35 cellular contexts compared by ENCODE assay signal in the genomic region with DNA sequence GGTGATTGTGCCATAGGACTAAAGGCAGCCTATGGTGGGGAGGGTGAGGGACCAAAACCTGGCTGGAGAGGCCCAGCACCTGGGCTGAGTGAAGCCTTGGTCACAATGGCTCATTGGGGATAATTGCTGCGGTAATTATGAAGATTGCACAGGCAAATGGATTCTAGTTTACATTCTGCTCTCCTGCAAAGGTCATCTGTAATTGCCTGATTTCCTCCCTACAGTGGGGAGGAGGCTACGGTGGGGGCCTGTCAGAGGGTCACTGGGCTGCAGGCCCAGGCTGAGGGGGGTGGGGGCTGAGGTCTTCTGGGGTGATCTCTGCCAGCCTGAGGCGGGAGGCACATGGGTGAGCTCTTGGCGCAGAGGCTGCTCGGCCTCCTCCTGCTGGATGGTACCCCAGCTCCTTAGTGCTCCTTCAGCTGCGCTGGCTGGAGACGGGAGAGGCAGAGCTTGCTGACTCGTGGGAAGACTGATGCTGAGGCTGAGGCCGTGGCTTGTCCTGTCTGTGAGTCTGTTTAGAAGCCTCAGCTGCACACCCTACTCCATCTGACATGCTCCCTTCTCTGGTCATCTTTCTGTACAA. TPM values are rescaled to one million over a fixed set of nuclear protein-coding genes. Genes with fewer than 3 reads are reported as not detected.
DNase-seq lines count a peak whose midpoint lies in the region; ATAC-seq, FAIRE-seq and TF ChIP-seq lines count a peak whose summit lies in the region.
"Had no signal": no experiment of that assay in that cellular context is flagged by ENCODE, and none has a peak within 500 bp of the region (broad histone marks: within the 10 kb centered on the region; RNA-seq: fewer than 3 reads in every experiment).

No MANE protein-coding gene starts in this region.

- H3K36me3 ChIP-seq in GM12878 (ENCODE audit: control insufficient read depth in 2 of 2, insufficient read depth in 2 of 2, low read length in 1 of 2): no peaks in the 10 kb centered on the region
- H3K36me3 ChIP-seq: cardiac muscle cell, left lung, suprapubic skin, WERI-Rb-1 had no signal

- no peak for TF ChIP-seq RAD21 in GM12878 (IDR thresholded peaks at IDR 0.05; ENCODE audit: insufficient read depth, low read depth, low read length)

- TF ChIP-seq EP300 in GM12878 (IDR thresholded peaks at IDR 0.05; ENCODE audit: borderline replicate concordance in 1 of 2, control insufficient read depth in 1 of 2, low read depth in 2 of 2, low read length in 2 of 2): no peak

- H3K4me3 Mint-ChIP-seq in activated naive CD8-positive, alpha-beta T cell treated with anti-CD3 and anti-CD28 coated beads, Interleukin-2, amount 10 ng/mL, durations not matched to agents 7 days and 5 days: no peak overlapping the region
- H3K4me3 Mint-ChIP-seq in activated naive CD8-positive, alpha-beta T cell treated with anti-CD3 and anti-CD28 coated beads for 36 hours: no peak overlapping the region
- H3K4me3 Mint-ChIP-seq: CD4-positive, alpha-beta T cell; HFFc6 had no signal

- TF ChIP-seq POLR2A in GM12878 (IDR thresholded peaks at IDR 0.05; ENCODE audit: low read depth, low read length): no peak
- TF ChIP-seq POLR2A in H54 (IDR thresholded peaks at IDR 0.05; ENCODE audit: low read depth, low read length): no peak

- no peak overlapping the region for H3K4me2 ChIP-seq in GM12878 (ENCODE audit: control insufficient read depth, insufficient read depth)
- H3K4me2 ChIP-seq: A549, smooth muscle cell had no signal

- H3K79me2 ChIP-seq in GM12878 (ENCODE audit: control insufficient read depth, insufficient read depth, low read length): no peaks in the 10 kb centered on the region

- H3K27ac Mint-ChIP-seq in activated naive CD8-positive, alpha-beta T cell treated with anti-CD3 and anti-CD28 coated beads, Interleukin-2, amount 10 ng/mL, durations not matched to agents 7 days and 5 days: no peak overlapping the region
- H3K27ac Mint-ChIP-seq in activated naive CD8-positive, alpha-beta T cell treated with anti-CD3 and anti-CD28 coated beads for 36 hours: no peak overlapping the region
- H3K27ac Mint-ChIP-seq: CD4-positive, alpha-beta T cell; HFFc6 had no signal

- WGBS in GM12878 (ENCODE audit: insufficient coverage, insufficient replicate concordance, low lambda C conversion rate, missing lambda C conversion rate): 45% methylated on average over 9 of the region's 9 CpGs

- intact Hi-C loops in GM12878 (cut with micrococcal nuclease; ENCODE audit: unreplicated experiment): no loop called here
- intact Hi-C loops in left colon (cut with DNase I, micrococcal nuclease): no loop called here

- no peaks in the 10 kb centered on the region for H4K20me1 ChIP-seq in GM12878 (ENCODE audit: control insufficient read depth, insufficient read depth)

- SMC1A ChIA-PET in GM12878 (lab: Charles Lee; ENCODE audit: uncharacterized antibody, unreplicated experiment): no interaction called here

- H3K27me3 ChIP-seq in GM12878 (replicated peaks in 1 of 2; ENCODE audit: control insufficient read depth in 2 of 2, insufficient read depth in 2 of 2, low read length in 1 of 2): no peaks in the 10 kb centered on the region
- H3K27me3 ChIP-seq: cardiac muscle cell, left lung, suprapubic skin had no signal

- no peak for TF ChIP-seq CTCF in GM12878 (IDR thresholded peaks at IDR 0.05 in 2 of 3, conservative IDR thresholded peaks at IDR 0.05 in 1 of 3; ENCODE audit: control insufficient read depth in 2 of 3, extremely low read depth in 1 of 3, insufficient read depth in 1 of 3, low read depth in 3 of 3, low read length in 3 of 3)

- no peak overlapping the region for H3K27ac ChIP-seq in GM12878 (ENCODE audit: control insufficient read depth, insufficient read depth)
- H3K27ac ChIP-seq: A549, cardiac muscle cell, left lung, suprapubic skin, WERI-Rb-1 had no signal

- peaks cover 2% of the 10 kb centered on the region for H3K4me1 Mint-ChIP-seq in activated naive CD8-positive, alpha-beta T cell treated with anti-CD3 and anti-CD28 coated beads, Interleukin-2, amount 10 ng/mL, durations not matched to agents 7 days and 5 days
- H3K4me1 Mint-ChIP-seq in activated naive CD8-positive, alpha-beta T cell treated with anti-CD3 and anti-CD28 coated beads for 36 hours: peaks cover under 1% of the 10 kb centered on the region

- POLR2A ChIA-PET in activated naive CD8-positive, alpha-beta T cell treated with anti-CD3 and anti-CD28 coated beads, Interleukin-2, amount 10 ng/mL, durations not matched to agents 7 days and 5 days (lab: Charles Lee): interaction anchor here (0.7 kb wide), 1 partner anchor 81 kb away, joined by 4 read pairs; no protein-coding TSS in a partner anchor
- POLR2A ChIA-PET in GM12878 (lab: Charles Lee): interaction anchor here (0.7 kb wide), 1 partner anchor 264 kb away, joined by 5 read pairs; no protein-coding TSS in a partner anchor

- RAD21 ChIA-PET in GM12878 (lab: Charles Lee; ENCODE audit: unreplicated experiment): interaction anchor here (0.6 kb wide), 2 partner anchors 247 to 491 kb away, joined by 3 to 4 read pairs; no protein-coding TSS in a partner anchor

- CTCF ChIA-PET in GM12878 (lab: Yijun Ruan, JAX): interaction anchor here (0.8 kb wide), 1 partner anchor 36 kb away, joined by 3 read pairs; no protein-coding TSS in a partner anchor

- peaks cover 2% of the 10 kb centered on the region; the same call in 2 of the 3 replicates for H3K9me3 ChIP-seq in GM12878 (replicated peaks; ENCODE audit: control insufficient read depth, insufficient read depth, low read length)

- no peaks in the 10 kb centered on the region for H3K4me1 ChIP-seq in GM12878 (ENCODE audit: control insufficient read depth, insufficient read depth, low read length)
- H3K4me1 ChIP-seq: A549, left lung, suprapubic skin had no signal

- no peak overlapping the region for H3K4me3 ChIP-seq in GM12878
- H3K4me3 ChIP-seq: A549, cardiac muscle cell, K562, left lung, smooth muscle cell, suprapubic skin had no signal

- peak; percentile 10 for DNase-seq in activated naive CD8-positive, alpha-beta T cell treated with anti-CD3 and anti-CD28 coated beads, Interleukin-2, amount 10 ng/mL, durations not matched to agents 7 days and 5 days
- DNase-seq in activated naive CD8-positive, alpha-beta T cell treated with anti-CD3 and anti-CD28 coated beads for 36 hours: no peak
- DNase-seq in NCI-H2081 (lab: John Stamatoyannopoulos, UW): peak; percentile 75 to 95
- DNase-seq in GM12878 (ENCODE audit: low read depth, low spot score): no peak
- DNase-seq in H54 (ENCODE audit: insufficient read length, low spot score): no peak
- no peak for DNase-seq in NCI-H526 treated with DMSO at 0.1 percent for 48 hours (lab: John Stamatoyannopoulos, UW)
- no peak for DNase-seq in left colon
- no peak for DNase-seq in SIG-M5 treated with dmso at 0.1 percent for 504 hours (lab: John Stamatoyannopoulos, UW; ENCODE audit: unreplicated experiment)
- DNase-seq: activated CD4-positive, alpha-beta T cell treated with anti-CD3 and anti-CD28 coated beads for 48 hours; activated gamma-delta T cell; activated T-cell treated with anti-CD3 and anti-CD28 coated beads, Interleukin-2, amount 50 U/mL, for 1 hour; AML-193; CD4-positive, alpha-beta T cell; cortex of kidney; effector memory CD4-positive, alpha-beta T cell; HFFc6; left lung; NCI-H2171 treated with DMSO at 0.1 percent for 48 hours; NCI-H524; right cardiac atrium; SHP77 treated with DMSO at 0.1 percent for 48 hours; stimulated activated CD4-positive, alpha-beta T cell treated with anti-CD3 and anti-CD28 coated beads, Interleukin-1b, Interleukin-23, amount 100 ng/mL, for 48 hours; stimulated activated naive CD4-positive, alpha-beta T cell treated with Interleukin-2 at 50 U/mL for 16 hours; T1000; WERI-Rb-1 had no signal

- no peak overlapping the region for H3K9ac ChIP-seq in GM12878 (ENCODE audit: control insufficient read depth, insufficient read depth, low read length)

- in situ Hi-C loops in GM12878 (cut with MboI): no loop called here

- H3K27me3 Mint-ChIP-seq in activated naive CD8-positive, alpha-beta T cell treated with anti-CD3 and anti-CD28 coated beads, Interleukin-2, amount 10 ng/mL, durations not matched to agents 7 days and 5 days: peaks cover 9% of the 10 kb centered on the region
- no peaks in the 10 kb centered on the region for H3K27me3 Mint-ChIP-seq in activated naive CD8-positive, alpha-beta T cell treated with anti-CD3 and anti-CD28 coated beads for 36 hours
- H3K27me3 Mint-ChIP-seq: CD4-positive, alpha-beta T cell had no signal

- FAIRE-seq in GM12878 (lab: Jason Lieb, UNC) (no peak), H54 (lab: Jason Lieb, UNC) (no peak)
- FAIRE-seq: A549, astrocyte, HTR-8/SVneo, K562 had no signal

- no TSS peak for BruUV-seq in GM12878 (replicated peaks; lab: Mats Ljungman, UMichigan)

- no peak for ATAC-seq in activated naive CD8-positive, alpha-beta T cell treated with anti-CD3 and anti-CD28 coated beads, Interleukin-2, amount 10 ng/mL, durations not matched to agents 7 days and 5 days (ENCODE audit: low read depth)
- ATAC-seq in GM12878: no peak
- no peak for ATAC-seq in left colon
- ATAC-seq: A549, K562, left lung, Panc1, right cardiac atrium had no signal

- H2AFZ ChIP-seq in GM12878 (ENCODE audit: control insufficient read depth, low read depth, low read length): no peak overlapping the region

- no peaks in the 10 kb centered on the region for H3K9me3 Mint-ChIP-seq in activated naive CD8-positive, alpha-beta T cell treated with anti-CD3 and anti-CD28 coated beads, Interleukin-2, amount 10 ng/mL, durations not matched to agents 7 days and 5 days
- H3K9me3 Mint-ChIP-seq in activated naive CD8-positive, alpha-beta T cell treated with anti-CD3 and anti-CD28 coated beads for 36 hours: no peaks in the 10 kb centered on the region

- H3K36me3 Mint-ChIP-seq in activated naive CD8-positive, alpha-beta T cell treated with anti-CD3 and anti-CD28 coated beads, Interleukin-2, amount 10 ng/mL, durations not matched to agents 7 days and 5 days: no peaks in the 10 kb centered on the region
- H3K36me3 Mint-ChIP-seq in activated naive CD8-positive, alpha-beta T cell treated with anti-CD3 and anti-CD28 coated beads for 36 hours: no peaks in the 10 kb centered on the region

RNA-seq across cellular contexts. Expression of a gene that starts 30.3 kb away (rescaled TPM):
- 1 to 10 TPM; 3.1 to 4.5 TPM for total RNA-seq in activated naive CD8-positive, alpha-beta T cell treated with anti-CD3 and anti-CD28 coated beads, Interleukin-2, amount 10 ng/mL, durations not matched to agents 7 days and 5 days
- total RNA-seq in activated naive CD8-positive, alpha-beta T cell treated with anti-CD3 and anti-CD28 coated beads for 36 hours: under 1 TPM; 0.19 to 0.28 TPM
- 2.1 and 3.9 TPM in 2 replicates for total RNA-seq in GM12878 (2013; cell fraction: nucleolus; rRNA removed)
- total RNA-seq in GM12878 (2014; rRNA removed): 3.6 and 5.1 TPM in 2 replicates
- total RNA-seq in GM12878 (2014; rRNA removed; fragmentation: Illumina TruSeq; extraction: Trizol): 1.9 and 2.1 TPM in 2 replicates
- total RNA-seq in GM12878 (2021): 8.9 and 9.4 TPM in 2 replicates
- 0.25 TPM for polyA plus RNA-seq in GM12878 (2011; ENCODE audit: low read depth)
- polyA plus RNA-seq in GM12878 (2011; rRNA removed): 6.9 and 7.5 TPM in 2 replicates
- 9.0 and 10.1 TPM in 2 replicates for polyA plus RNA-seq in GM12878 (2011; cell fraction: cytosol; rRNA removed)
- 22.5 and 29.3 TPM in 2 replicates for polyA plus RNA-seq in GM12878 (2011; cell fraction: nucleus; rRNA removed)
- 1.2 and 1.4 TPM in 2 replicates for polyA plus RNA-seq in GM12878 (2012)
- polyA plus RNA-seq in GM12878 (2014; fragmentation: Illumina TruSeq; extraction: Trizol): 3.3 and 4.8 TPM in 2 replicates
- under 1 TPM; 0.50 to 0.75 TPM for polyA plus RNA-seq in GM12878 (2014; fragmentation: Nextera tagmentation; extraction: Ambion mirVana)
- 6.8 and 6.9 TPM in 2 replicates for polyA plus RNA-seq in GM12878 (2014; rRNA removed)
- polyA plus RNA-seq in GM12878 (2016; fragmentation: Nextera tagmentation; extraction: Ambion mirVana): 1 to 10 TPM; 1.7 to 2.0 TPM
- polyA minus RNA-seq in GM12878 (2011; rRNA and poly(A)+ RNA removed): 5.2 and 8.2 TPM in 2 replicates
- polyA minus RNA-seq in GM12878 (2011; cell fraction: cytosol; rRNA and poly(A)+ RNA removed): 4.1 and 5.1 TPM in 2 replicates
- 3.9 and 4.7 TPM in 2 replicates for polyA minus RNA-seq in GM12878 (2011; cell fraction: nucleus; rRNA and poly(A)+ RNA removed)
- under 1 TPM in 1 of 2 donors, not detected in 1; 0.34 TPM for total RNA-seq in left colon
- total RNA-seq: HFFc6, smooth muscle cell had no signal
- polyA plus RNA-seq: smooth muscle cell had no signal

RNA-seq across cellular contexts. Expression of a gene that starts 59.9 kb away (rescaled TPM):
- total RNA-seq in activated naive CD8-positive, alpha-beta T cell treated with anti-CD3 and anti-CD28 coated beads, Interleukin-2, amount 10 ng/mL, durations not matched to agents 7 days and 5 days: not detected
- not detected for total RNA-seq in activated naive CD8-positive, alpha-beta T cell treated with anti-CD3 and anti-CD28 coated beads for 36 hours
- 0.27 TPM in 1 of 2 replicates, not detected in the other for total RNA-seq in GM12878 (2013; cell fraction: nucleolus; rRNA removed)
- total RNA-seq in GM12878 (2014; rRNA removed) (not detected in 2 replicates), GM12878 (2014; rRNA removed; fragmentation: Illumina TruSeq; extraction: Trizol) (not detected in 2 replicates), GM12878 (2021) (not detected in 2 replicates), left colon (10 to 100 TPM; 59.4 to 73.5 TPM)
- polyA plus RNA-seq in GM12878 (2011; ENCODE audit: low read depth): not detected
- polyA plus RNA-seq in GM12878 (2011; rRNA removed) (not detected in 2 replicates), GM12878 (2014; fragmentation: Illumina TruSeq; extraction: Trizol) (not detected in 2 replicates), GM12878 (2014; fragmentation: Nextera tagmentation; extraction: Ambion mirVana) (not detected), GM12878 (2014; rRNA removed) (not detected in 2 replicates), GM12878 (2016; fragmentation: Nextera tagmentation; extraction: Ambion mirVana) (not detected)
- 0.03 and 0.07 TPM in 2 replicates for polyA plus RNA-seq in GM12878 (2011; cell fraction: cytosol; rRNA removed)
- polyA plus RNA-seq in GM12878 (2011; cell fraction: nucleus; rRNA removed): 0.06 and 0.18 TPM in 2 replicates
- polyA plus RNA-seq in GM12878 (2012): not detected in 2 replicates
- polyA minus RNA-seq in GM12878 (2011; rRNA and poly(A)+ RNA removed): not detected in 2 replicates
- polyA minus RNA-seq in GM12878 (2011; cell fraction: cytosol; rRNA and poly(A)+ RNA removed): not detected in 2 replicates
- not detected in 2 replicates for polyA minus RNA-seq in GM12878 (2011; cell fraction: nucleus; rRNA and poly(A)+ RNA removed)
- total RNA-seq: activated CD8-positive, alpha-beta memory T cell treated with anti-CD3 and anti-CD28 coated beads for 36 hours; epithelial cell of proximal tubule; HFFc6; smooth muscle cell had no signal
- polyA plus RNA-seq: cardiac muscle cell had no signal

Comparison
In these comparisons a context has a peak if more than half of its experiments do, and no peak if none do; other contexts are left out.
1. DNase-seq: peak in activated naive CD8-positive, alpha-beta T cell treated with anti-CD3 and anti-CD28 coated beads, Interleukin-2, amount 10 ng/mL, durations not matched to agents 7 days and 5 days (single experiment) and NCI-H2081 (2 of 2); none in activated naive CD8-positive, alpha-beta T cell treated with anti-CD3 and anti-CD28 coated beads for 36 hours (single experiment), GM12878 (single experiment), H54 (single experiment), NCI-H526 treated with DMSO at 0.1 percent for 48 hours (single experiment), left colon (0 of 2) and SIG-M5 treated with dmso at 0.1 percent for 504 hours (single experiment).
2. RNA of a gene that starts 59.9 kb away (total RNA-seq): 59.4 to 73.5 TPM in left colon; not detected in activated naive CD8-positive, alpha-beta T cell treated with anti-CD3 and anti-CD28 coated beads for 36 hours, not detected in activated naive CD8-positive, alpha-beta T cell treated with anti-CD3 and anti-CD28 coated beads, Interleukin-2, amount 10 ng/mL, durations not matched to agents 7 days and 5 days and 0.27 TPM in GM12878; every median in the first group is over 10 times any median in the second.